Comparison of ENCODE assay signal across 12 cellular contexts in the genomic region with DNA sequence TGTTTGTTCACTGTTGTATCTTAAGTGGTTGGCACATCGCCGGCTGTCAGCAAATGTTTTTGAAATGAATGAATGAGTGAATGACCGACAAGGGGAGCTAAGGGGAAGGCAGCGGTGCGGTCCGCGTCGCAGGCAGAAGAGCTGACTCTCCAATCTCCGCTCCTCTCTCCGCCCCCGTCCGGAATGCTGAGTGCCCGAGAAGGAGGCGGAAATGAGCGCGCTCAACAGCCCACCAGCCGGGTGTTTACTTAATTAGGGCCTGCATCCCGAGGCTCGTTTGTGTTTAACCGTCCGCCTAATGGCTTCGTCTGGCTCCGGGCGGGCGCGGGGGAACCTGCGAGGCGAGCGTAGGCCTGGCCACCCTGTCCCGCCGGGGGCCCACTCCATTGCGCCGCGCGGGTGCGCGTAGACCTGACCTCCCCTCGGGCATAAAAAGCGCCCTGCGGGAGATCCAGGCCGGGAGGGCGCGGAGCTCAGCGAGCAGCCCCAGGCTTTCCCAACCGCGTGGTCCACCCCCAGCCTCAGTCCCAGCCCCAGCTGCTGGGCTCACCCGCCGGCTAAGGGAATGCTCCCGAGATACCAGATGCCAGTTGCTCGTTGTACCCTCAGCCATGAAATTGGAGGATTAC. TPM values are rescaled to one million over a fixed set of nuclear protein-coding genes. Genes with fewer than 3 reads are reported as not detected.
DNase-seq lines count a peak whose midpoint lies in the region; ATAC-seq and TF ChIP-seq lines count a peak whose summit lies in the region.
"Had no signal": no experiment of that assay in that cellular context is flagged by ENCODE, and none has a peak within 500 bp of the region (broad histone marks: within the 10 kb centered on the region; RNA-seq: fewer than 3 reads in every experiment).

No MANE protein-coding gene starts in this region.

- peaks cover 13% of the 10 kb centered on the region for H3K27me3 Mint-ChIP-seq in glutamatergic neuron (ENCODE audit: unreplicated experiment)

- H3K36me3 Mint-ChIP-seq in glutamatergic neuron (ENCODE audit: unreplicated experiment), result no peaks in the 10 kb centered on the region

- POLR2A ChIA-PET in RWPE1 (lab: Yijun Ruan, JAX; ENCODE audit: low non-redundant PET), result no interaction called here

- intact Hi-C loops in sciatic nerve (cut with DNase I), result no loop called here

- ATAC-seq in sciatic nerve, result no peak
- no peak for ATAC-seq in HG03521 (IDR thresholded peaks at IDR 0.05; ENCODE audit: unreplicated experiment)
- ATAC-seq: naive thymus-derived CD8-positive, alpha-beta T cell had no signal

- H3K27ac Mint-ChIP-seq in glutamatergic neuron (ENCODE audit: unreplicated experiment), result no peak overlapping the region

- H3K4me3 ChIP-seq in skeletal muscle cell (ENCODE audit: low read depth, low read length), result peak overlapping the region; percentile 24

- DNase-seq in NCI-H2107 (lab: John Stamatoyannopoulos, UW), result peak; percentile 3
- DNase-seq in NCI-H2107 treated with DMSO at 0.1 percent for 48 hours (lab: John Stamatoyannopoulos, UW; ENCODE audit: unreplicated experiment), result no peak
- DNase-seq in NCI-H524 treated with DMSO at 0.1 percent for 48 hours (lab: John Stamatoyannopoulos, UW), result peak; percentile 42
- peak; percentile 65 for DNase-seq in glutamatergic neuron
- no peak for DNase-seq in skeletal muscle cell (ENCODE audit: low read depth)
- no peak for DNase-seq in sciatic nerve (ENCODE audit: low spot score)
- no peak for DNase-seq in RWPE1 (ENCODE audit: low spot score)
- DNase-seq: activated CD4-positive, alpha-beta T cell treated with anti-CD3 and anti-CD28 coated beads, Interleukin-2, amount 50 U/mL, for 4 hours; effector memory CD4-positive, alpha-beta T cell; naive thymus-derived CD8-positive, alpha-beta T cell; stimulated activated CD8-positive, alpha-beta memory T cell treated with anti-CD3 and anti-CD28 coated beads, Interleukin-4, amount 100 ng/mL, for 48 hours had no signal

- CTCF ChIA-PET in RWPE1 (lab: Yijun Ruan, JAX), result no interaction called here

- peak overlapping the region; percentile 74 for H3K4me3 Mint-ChIP-seq in glutamatergic neuron (ENCODE audit: unreplicated experiment)

- H3K27ac ChIP-seq in RWPE1, result no peak overlapping the region

- H3K9me3 Mint-ChIP-seq in glutamatergic neuron (ENCODE audit: unreplicated experiment), result peaks cover 5% of the 10 kb centered on the region

- no peaks in the 10 kb centered on the region for H3K4me1 Mint-ChIP-seq in glutamatergic neuron (ENCODE audit: low read depth, unreplicated experiment)

- no peak for TF ChIP-seq CTCF in glutamatergic neuron (IDR thresholded peaks at IDR 0.05; ENCODE audit: partially characterized antibody, unreplicated experiment)
- no peak for TF ChIP-seq CTCF in RWPE1 (conservative IDR thresholded peaks at IDR 0.05; ENCODE audit: low read depth)

RNA-seq across cellular contexts. Expression of gene CDH3, which starts 2.6 kb away (rescaled TPM):
- total RNA-seq in glutamatergic neuron (ENCODE audit: unreplicated experiment) (1.3 TPM), sciatic nerve (10.2 TPM)

Comparison
In these comparisons a context has a peak if more than half of its experiments do, and no peak if none do; other contexts are left out.
1. DNase-seq: peak in NCI-H2107 (single experiment), NCI-H524 treated with DMSO at 0.1 percent for 48 hours (single experiment) and glutamatergic neuron (single experiment); none in NCI-H2107 treated with DMSO at 0.1 percent for 48 hours (single experiment), skeletal muscle cell (single experiment), sciatic nerve (single experiment) and RWPE1 (single experiment).